In the genomic region with DNA sequence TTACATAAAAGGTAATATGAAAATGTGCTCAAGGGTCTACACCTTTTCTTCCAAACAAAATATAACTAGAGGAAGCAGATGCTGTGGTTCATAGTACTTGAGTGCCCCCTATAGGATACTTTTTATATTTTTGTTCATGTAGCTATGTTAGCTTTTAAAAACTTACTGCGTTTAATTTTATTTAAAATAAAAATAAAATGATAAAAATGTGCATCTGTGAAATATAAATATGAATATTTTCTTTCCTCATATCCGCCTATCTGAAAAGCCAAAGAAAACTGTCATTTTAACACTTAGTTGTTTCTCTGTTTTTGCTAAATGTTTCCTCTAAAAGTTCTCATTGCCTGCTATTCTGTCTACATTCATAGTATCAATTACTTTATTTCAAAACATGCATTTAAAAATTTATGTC, we compare ENCODE assay signal across 8 cellular contexts. TPM values are rescaled to one million over a fixed set of nuclear protein-coding genes. Genes with fewer than 3 reads are reported as not detected.
DNase-seq lines count a peak whose midpoint lies in the region; ATAC-seq, FAIRE-seq and TF ChIP-seq lines count a peak whose summit lies in the region.

No MANE protein-coding gene starts in this region.

- TF ChIP-seq CTCF in fibroblast of pulmonary artery (IDR thresholded peaks at IDR 0.05; ENCODE audit: low read length, missing control alignments), result peak; percentile 56
- TF ChIP-seq CTCF in type B pancreatic cell (conservative IDR thresholded peaks at IDR 0.05), result peak; percentile 89
- TF ChIP-seq CTCF in spleen (IDR thresholded peaks at IDR 0.05 in 8 of 11, conservative IDR thresholded peaks at IDR 0.05 in 3 of 11), result peak in 5 of 11 experiments; percentile 16 to 41 (median 22)

- ATAC-seq in HG03520 (IDR thresholded peaks at IDR 0.05; ENCODE audit: unreplicated experiment) (peak; percentile 48), GM18909 (IDR thresholded peaks at IDR 0.05; ENCODE audit: poor library complexity, unreplicated experiment) (no peak)

- H3K4me1 Mint-ChIP-seq in type B pancreatic cell (ENCODE audit: unreplicated experiment), result peaks cover 6% of the 10 kb centered on the region

- H3K27me3 ChIP-seq in spleen (replicated peaks in 1 of 7), result no peaks in the 10 kb centered on the region

- H3K36me3 ChIP-seq in spleen, result no peaks in the 10 kb centered on the region

- no peaks in the 10 kb centered on the region for H3K4me1 ChIP-seq in spleen

- intact Hi-C loops in spleen (cut with DNase I; ENCODE audit: low total_unique reads), result no loop called here

- peak; percentile 95 for FAIRE-seq in G401.6 (lab: Jason Lieb, UNC)

- H3K9me3 Mint-ChIP-seq in type B pancreatic cell, result no peaks in the 10 kb centered on the region

- no peak overlapping the region for H3K4me3 Mint-ChIP-seq in type B pancreatic cell

- DNase-seq in RPMI7951 (ENCODE audit: low read depth) (peak; percentile 6), fibroblast of pulmonary artery (ENCODE audit: low read depth) (peak; percentile 55), type B pancreatic cell (ENCODE audit: extremely low spot score, unreplicated experiment) (no peak), spleen (no peak)
- DNase-seq in activated naive CD4-positive, alpha-beta T cell treated with Interleukin-2 at 50 U/mL for 16 hours, result no peak

- TF ChIP-seq POLR2A in spleen (IDR thresholded peaks at IDR 0.05), result no peak

- no peak overlapping the region for H3K4me3 ChIP-seq in fibroblast of pulmonary artery (replicated peaks; ENCODE audit: low read depth, low read length)
- H3K4me3 ChIP-seq in spleen, result no peak overlapping the region

- no peaks in the 10 kb centered on the region for H3K9me3 ChIP-seq in spleen

- H3K27ac Mint-ChIP-seq in type B pancreatic cell, result no peak overlapping the region

- no peaks in the 10 kb centered on the region for H3K27me3 Mint-ChIP-seq in type B pancreatic cell

- WGBS in spleen, 5 donors, result 7 to 17% (median 9%) methylated on average over 2 of the region's 2 CpGs

- no peak overlapping the region for H3K27ac ChIP-seq in spleen

- H3K36me3 Mint-ChIP-seq in type B pancreatic cell, result no peaks in the 10 kb centered on the region

RNA-seq across cellular contexts. Expression of a gene that starts 9.6 kb away (rescaled TPM):
- not detected in 2 replicates for total RNA-seq in RPMI7951 (2014; rRNA removed; shearing (Covaris generic))
- total RNA-seq in type B pancreatic cell (ENCODE audit: low replicate concordance), result 2.5 and 16.0 TPM in 2 replicates
- total RNA-seq in spleen, result under 1 TPM in 6 of 7 donors, not detected in 1; 0.05 to 0.85 (median 0.11) TPM
- under 1 TPM in 2 of 3 donors, not detected in 1; 0.02 TPM for polyA plus RNA-seq in spleen

Comparison
In these comparisons a context has a peak if more than half of its experiments do, and no peak if none do; other contexts are left out.
1. DNase-seq: peak in RPMI7951 (single experiment) and fibroblast of pulmonary artery (single experiment); none in type B pancreatic cell (single experiment), spleen (single experiment) and activated naive CD4-positive, alpha-beta T cell treated with Interleukin-2 at 50 U/mL for 16 hours (single experiment).